In genomic region chr19:32977813-32978212, GRCh38 we compare ENCODE assay signal across 1 cellular context. TPM values are rescaled to one million over a fixed set of nuclear protein-coding genes. Genes with fewer than 3 reads are reported as not detected.
"Had no signal": no experiment of that assay in that cellular context is flagged by ENCODE, and none has a peak within 500 bp of the region (broad histone marks: within the 10 kb centered on the region; RNA-seq: fewer than 3 reads in every experiment).

No MANE protein-coding gene starts in this region.

RNA-seq across cellular contexts. Expression of gene FAAP24, which starts 5.8 kb away (rescaled TPM):
- total RNA-seq: left ventricle myocardium superior had no signal
